16 cellular contexts compared by ENCODE assay signal in the genomic region with DNA sequence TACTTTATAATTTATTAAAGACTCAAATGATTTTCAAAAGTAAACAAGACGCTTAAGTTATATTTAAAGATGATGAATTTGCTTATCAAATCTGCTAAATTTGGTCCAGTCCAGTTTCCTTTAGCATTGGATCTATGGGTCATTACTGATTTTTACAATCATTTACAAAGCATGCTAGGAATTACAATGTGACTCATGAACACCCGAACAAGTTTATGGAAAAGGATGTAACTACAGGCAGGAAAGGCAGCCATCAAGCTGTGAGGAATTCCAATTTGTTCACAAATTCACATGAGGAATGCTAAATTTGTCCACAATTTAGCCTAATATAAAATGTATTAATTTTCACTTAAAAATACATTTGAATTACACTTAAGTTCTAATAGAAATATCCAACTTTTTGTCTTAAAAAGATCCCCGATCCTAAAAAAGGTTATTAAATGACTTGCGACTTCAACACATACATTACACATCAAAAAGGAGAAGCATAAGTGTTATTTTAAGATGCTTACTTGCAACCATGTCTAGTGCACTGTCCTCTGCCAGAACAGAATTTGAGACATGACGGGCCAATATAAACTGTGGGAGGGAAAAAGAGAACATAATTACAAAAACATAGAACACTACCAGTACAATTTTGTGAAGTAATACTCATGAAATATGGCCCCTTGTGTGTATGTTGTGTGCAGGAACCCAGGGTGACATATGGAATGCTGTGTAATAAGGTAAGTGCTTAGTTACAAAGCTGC.
DNase-seq lines count a peak whose midpoint lies in the region; ATAC-seq and TF ChIP-seq lines count a peak whose summit lies in the region.
"Had no signal": no experiment of that assay in that cellular context is flagged by ENCODE, and none has a peak within 500 bp of the region (broad histone marks: within the 10 kb centered on the region; RNA-seq: fewer than 3 reads in every experiment).

No MANE protein-coding gene starts in this region.

- H2AFZ ChIP-seq in GM23248 = peak overlapping the region; percentile 37

- peaks cover 48% of the 10 kb centered on the region for H3K4me1 ChIP-seq in GM23248 (ENCODE audit: insufficient read depth)
- H3K4me1 ChIP-seq in RWPE2 (ENCODE audit: insufficient read depth, poor library complexity, severe bottlenecking) = peaks cover 40% of the 10 kb centered on the region
- no peaks in the 10 kb centered on the region for H3K4me1 ChIP-seq in lower lobe of right lung
- H3K4me1 ChIP-seq: prostate gland had no signal

- H3K27ac ChIP-seq in GM23248 = peak overlapping the region; percentile 1; the same call in 1 of the 2 replicates
- H3K27ac ChIP-seq in RWPE2 (ENCODE audit: poor library complexity, severe bottlenecking) = peak overlapping the region; percentile 95
- no peak overlapping the region for H3K27ac ChIP-seq in lower lobe of right lung
- H3K27ac ChIP-seq: prostate gland had no signal

- no peak for TF ChIP-seq CTCF in RWPE2 (IDR thresholded peaks at IDR 0.05; ENCODE audit: poor library complexity, severe bottlenecking)
- no peak for TF ChIP-seq CTCF in fibroblast of mammary gland (conservative IDR thresholded peaks at IDR 0.05; ENCODE audit: control insufficient read depth, insufficient read depth, low read depth, low read length)
- no peak for TF ChIP-seq CTCF in lower lobe of right lung (IDR thresholded peaks at IDR 0.05)

- no peaks in the 10 kb centered on the region for H3K9me2 ChIP-seq in GM23248 (ENCODE audit: insufficient read depth)

- no peak overlapping the region for H3K9ac ChIP-seq in GM23248

- H3K36me3 ChIP-seq in GM23248 (ENCODE audit: low read depth) = no peaks in the 10 kb centered on the region
- no peaks in the 10 kb centered on the region for H3K36me3 ChIP-seq in RWPE2 (ENCODE audit: low read depth)
- H3K36me3 ChIP-seq in lower lobe of right lung = no peaks in the 10 kb centered on the region
- H3K36me3 ChIP-seq: prostate gland had no signal

- in situ Hi-C loops in GM23248 (cut with MboI) = no loop called here

- H3F3A ChIP-seq in GM23248 (ENCODE audit: insufficient read depth) = peaks cover 43% of the 10 kb centered on the region

- H3K4me3 ChIP-seq in GM23248 = no peak overlapping the region
- H3K4me3 ChIP-seq in RWPE2 (ENCODE audit: severe bottlenecking) = no peak overlapping the region
- H3K4me3 ChIP-seq in fibroblast of mammary gland (ENCODE audit: control insufficient read depth, low read depth, low read length) = no peak overlapping the region
- no peak overlapping the region for H3K4me3 ChIP-seq in lower lobe of right lung
- H3K4me3 ChIP-seq: prostate gland had no signal

- no peaks in the 10 kb centered on the region for H4K20me1 ChIP-seq in GM23248 (ENCODE audit: insufficient read depth)

- H3K9me3 ChIP-seq in GM23248 (ENCODE audit: low read depth) (peaks cover 5% of the 10 kb centered on the region), RWPE2 (ENCODE audit: severe bottlenecking) (peaks cover 4% of the 10 kb centered on the region), lower lobe of right lung (peaks cover 6% of the 10 kb centered on the region)
- H3K9me3 ChIP-seq: prostate gland had no signal

- peak; percentile 70 for DNase-seq in GM23248
- no peak for DNase-seq in RWPE2 (ENCODE audit: low spot score)
- DNase-seq in fibroblast of mammary gland (ENCODE audit: low read depth) = peak; percentile 63
- DNase-seq in stromal cell of bone marrow (ENCODE audit: low read depth) = peak; percentile 14
- DNase-seq in iPS-NIHi7 (ENCODE audit: extremely low spot score) = no peak
- DNase-seq in NCI-H2227 treated with DMSO at 0.1 percent for 48 hours (lab: John Stamatoyannopoulos, UW) = no peak
- DNase-seq in lower lobe of right lung = no peak
- DNase-seq: activated naive CD4-positive, alpha-beta T cell treated with Interleukin-2 at 50 U/mL for 16 hours; CD8-positive, alpha-beta memory T cell; central memory CD4-positive, alpha-beta T cell; head of caudate nucleus; NCI-H187; NCI-H526 had no signal

- ATAC-seq in RWPE2 (ENCODE audit: low read depth) (peak; percentile 60), lower lobe of right lung (no peak)
- ATAC-seq: left lobe of liver, Panc1 had no signal

- H3K79me2 ChIP-seq in GM23248 (ENCODE audit: insufficient read depth) = no peaks in the 10 kb centered on the region

- intact Hi-C loops in lower lobe of right lung (cut with DNase I) = no loop called here

- H3K4me2 ChIP-seq in GM23248 (ENCODE audit: unreplicated experiment) = peak overlapping the region; percentile 4

- 51 to 53% methylated on average over 5 of the region's 5 CpGs for WGBS in GM23248 (ENCODE audit: low coverage in 1 of 2, low lambda C conversion rate in 2 of 2, missing lambda C conversion rate in 2 of 2), 2 experiments

- no peaks in the 10 kb centered on the region for H3K27me3 ChIP-seq in GM23248 (replicated peaks; ENCODE audit: insufficient read depth)
- no peaks in the 10 kb centered on the region for H3K27me3 ChIP-seq in RWPE2 (ENCODE audit: insufficient read depth, poor library complexity, severe bottlenecking)
- H3K27me3 ChIP-seq in lower lobe of right lung (ENCODE audit: low read depth) = no peaks in the 10 kb centered on the region

Comparison
In these comparisons a context has a peak if more than half of its experiments do, and no peak if none do; other contexts are left out.
1. DNase-seq: peak in GM23248 (single experiment), fibroblast of mammary gland (single experiment) and stromal cell of bone marrow (single experiment); none in RWPE2 (single experiment), iPS-NIHi7 (single experiment), NCI-H2227 treated with DMSO at 0.1 percent for 48 hours (single experiment) and lower lobe of right lung (single experiment).